Comparison of ENCODE assay signal across 13 cellular contexts in the genomic region with DNA sequence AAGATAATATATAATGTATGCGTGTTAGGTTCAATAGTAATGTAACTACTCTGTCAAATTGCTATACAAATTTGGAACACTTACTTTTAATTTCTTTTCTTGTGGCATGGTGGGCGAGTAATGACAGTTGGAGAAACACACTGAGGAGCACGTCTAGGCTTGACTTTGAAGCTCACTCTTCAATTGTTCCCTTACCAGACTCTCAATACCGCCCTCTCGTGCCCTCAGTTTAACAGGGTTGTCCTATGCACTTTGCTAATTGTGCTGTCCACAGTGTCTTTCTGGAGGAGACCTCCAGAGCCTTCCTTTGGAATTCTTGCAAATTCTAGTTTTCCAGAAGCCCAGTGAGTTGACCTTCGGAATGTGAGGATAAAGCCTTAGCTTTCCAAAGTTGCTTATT.
DNase-seq lines count a peak whose midpoint lies in the region; ATAC-seq, FAIRE-seq and TF ChIP-seq lines count a peak whose summit lies in the region.
"Had no signal": no experiment of that assay in that cellular context is flagged by ENCODE, and none has a peak within 500 bp of the region (broad histone marks: within the 10 kb centered on the region; RNA-seq: fewer than 3 reads in every experiment).

No MANE protein-coding gene starts in this region.

- no peaks in the 10 kb centered on the region for H3K9me3 ChIP-seq in A673 (ENCODE audit: low read depth, low read length, poor library complexity, severe bottlenecking)
- H3K9me3 ChIP-seq in OCI-LY3 (ENCODE audit: insufficient read depth, low read length) = no peaks in the 10 kb centered on the region
- no peaks in the 10 kb centered on the region for H3K9me3 ChIP-seq in endothelial cell of umbilical vein (replicated peaks; ENCODE audit: control insufficient read depth, insufficient read depth, low read length)

- dilution Hi-C loops in endothelial cell of umbilical vein (cut with MboI; ENCODE audit: extremely low pct_ligation_motif_present, low sequenced_read_pairs) = no loop called here

- H3K27ac ChIP-seq in A673 (ENCODE audit: low read depth, low read length, poor library complexity, severe bottlenecking) (no peak overlapping the region), OCI-LY3 (ENCODE audit: low read length) (no peak overlapping the region), endothelial cell of umbilical vein (ENCODE audit: insufficient read depth, low read depth, low read length) (no peak overlapping the region)

- TF ChIP-seq POLR2A in endothelial cell of umbilical vein (IDR thresholded peaks at IDR 0.05; ENCODE audit: low read depth, low read length) (no peak), lower leg skin (IDR thresholded peaks at IDR 0.05) (no peak)

- peak; percentile 46 for TF ChIP-seq CTCF in A673 (conservative IDR thresholded peaks at IDR 0.05; ENCODE audit: low read depth, low read length)
- TF ChIP-seq CTCF in GM12873 (IDR thresholded peaks at IDR 0.05; ENCODE audit: insufficient read depth, low read depth, low read length, missing control alignments) = peak; percentile 33
- peak; percentile 59 for TF ChIP-seq CTCF in OCI-LY3 (IDR thresholded peaks at IDR 0.05; ENCODE audit: low read depth, low read length)
- peak in 1 of 2 donors; percentile 6 for TF ChIP-seq CTCF in endothelial cell of umbilical vein (IDR thresholded peaks at IDR 0.05; ENCODE audit: extremely low read depth in 1 of 2, insufficient read depth in 1 of 2, low read depth in 1 of 2, low read length in 2 of 2)
- TF ChIP-seq CTCF in lower leg skin (IDR thresholded peaks at IDR 0.05) = no peak

- ATAC-seq in activated CD8-positive, alpha-beta memory T cell treated with anti-CD3 and anti-CD28 coated beads, Interleukin-2, amount 10 ng/mL, durations not matched to agents 7 days and 5 days = no peak
- no peak for ATAC-seq in GM18909 (IDR thresholded peaks at IDR 0.05; ENCODE audit: poor library complexity, unreplicated experiment)

- H3K27ac Mint-ChIP-seq in activated naive CD8-positive, alpha-beta T cell treated with anti-CD3 and anti-CD28 coated beads for 36 hours = no peak overlapping the region
- H3K27ac Mint-ChIP-seq in activated CD8-positive, alpha-beta memory T cell treated with anti-CD3 and anti-CD28 coated beads, Interleukin-2, amount 10 ng/mL, durations not matched to agents 7 days and 5 days = no peak overlapping the region
- H3K27ac Mint-ChIP-seq: activated naive CD4-positive, alpha-beta T cell treated with anti-CD3 and anti-CD28 coated beads, Interleukin-2, amount 10 ng/mL, durations not matched to agents 7 days and 5 days had no signal

- no peak overlapping the region for H3K4me3 Mint-ChIP-seq in activated naive CD8-positive, alpha-beta T cell treated with anti-CD3 and anti-CD28 coated beads for 36 hours
- no peak overlapping the region for H3K4me3 Mint-ChIP-seq in activated CD8-positive, alpha-beta memory T cell treated with anti-CD3 and anti-CD28 coated beads, Interleukin-2, amount 10 ng/mL, durations not matched to agents 7 days and 5 days
- H3K4me3 Mint-ChIP-seq: activated naive CD4-positive, alpha-beta T cell treated with anti-CD3 and anti-CD28 coated beads, Interleukin-2, amount 10 ng/mL, durations not matched to agents 7 days and 5 days had no signal

- H3K36me3 ChIP-seq in A673 (ENCODE audit: insufficient read depth, low read length, poor library complexity, severe bottlenecking) = no peaks in the 10 kb centered on the region
- no peaks in the 10 kb centered on the region for H3K36me3 ChIP-seq in OCI-LY3 (replicated peaks; ENCODE audit: low read depth, low read length)
- no peaks in the 10 kb centered on the region for H3K36me3 ChIP-seq in endothelial cell of umbilical vein (ENCODE audit: control insufficient read depth in 2 of 2, extremely low read depth in 1 of 2, insufficient read depth in 2 of 2, low read length in 2 of 2)

- H2AFZ ChIP-seq in OCI-LY3 (ENCODE audit: low read depth, low read length) (no peak overlapping the region), endothelial cell of umbilical vein (ENCODE audit: low read depth, low read length) (no peak overlapping the region)

- H3K4me2 ChIP-seq in OCI-LY3 (ENCODE audit: low read length) (no peak overlapping the region), endothelial cell of umbilical vein (ENCODE audit: insufficient read depth, low read length) (no peak overlapping the region)

- H3K9me1 ChIP-seq in endothelial cell of umbilical vein (replicated peaks; ENCODE audit: control insufficient read depth, extremely low read depth, insufficient read depth, low read length) = no peaks in the 10 kb centered on the region

- BruUV-seq in A673 (replicated peaks; lab: Mats Ljungman, UMichigan) = no TSS peak
- no TSS peak for BruUV-seq in endothelial cell of umbilical vein (replicated peaks; lab: Mats Ljungman, UMichigan)

- intact Hi-C loops in A673 (cut with micrococcal nuclease; ENCODE audit: unreplicated experiment) = no loop called here
- intact Hi-C loops in endothelial cell of umbilical vein (cut with micrococcal nuclease) = no loop called here
- intact Hi-C loops in lower leg skin (cut with DNase I; ENCODE audit: low total_unique reads) = no loop called here

- H3K4me3 ChIP-seq in A673 (ENCODE audit: low read depth, low read length, poor library complexity, severe bottlenecking) = no peak overlapping the region
- no peak overlapping the region for H3K4me3 ChIP-seq in OCI-LY3 (ENCODE audit: low read length)
- H3K4me3 ChIP-seq in endothelial cell of umbilical vein (replicated peaks in 1 of 3; ENCODE audit: insufficient read depth in 1 of 3, low read depth in 1 of 3, low read length in 3 of 3) = no peak overlapping the region
- no peak overlapping the region for H3K4me3 ChIP-seq in lower leg skin (ENCODE audit: low read depth, poor library complexity, severe bottlenecking)

- no peaks in the 10 kb centered on the region for H3K4me1 Mint-ChIP-seq in activated naive CD8-positive, alpha-beta T cell treated with anti-CD3 and anti-CD28 coated beads for 36 hours
- H3K4me1 Mint-ChIP-seq in activated CD8-positive, alpha-beta memory T cell treated with anti-CD3 and anti-CD28 coated beads, Interleukin-2, amount 10 ng/mL, durations not matched to agents 7 days and 5 days = no peaks in the 10 kb centered on the region
- H3K4me1 Mint-ChIP-seq: activated naive CD4-positive, alpha-beta T cell treated with anti-CD3 and anti-CD28 coated beads, Interleukin-2, amount 10 ng/mL, durations not matched to agents 7 days and 5 days had no signal

- FAIRE-seq in endothelial cell of umbilical vein (lab: Jason Lieb, UNC) = no peak
- FAIRE-seq: GM19239 had no signal

- DNase-seq in A673 (ENCODE audit: low spot score) (peak; percentile 54), endothelial cell of umbilical vein (ENCODE audit: low read depth, low spot score) (peak; percentile 11), lower leg skin (ENCODE audit: low spot score in 2 of 2) (no peak)
- DNase-seq in activated naive CD8-positive, alpha-beta T cell treated with anti-CD3 and anti-CD28 coated beads for 36 hours = no peak
- DNase-seq in activated CD8-positive, alpha-beta memory T cell treated with anti-CD3 and anti-CD28 coated beads, Interleukin-2, amount 10 ng/mL, durations not matched to agents 7 days and 5 days = no peak
- DNase-seq: activated naive CD4-positive, alpha-beta T cell treated with anti-CD3 and anti-CD28 coated beads, Interleukin-2, amount 10 ng/mL, durations not matched to agents 7 days and 5 days; DND-41; NCI-H2029 treated with DMSO at 0.1 percent for 48 hours; substantia nigra had no signal

- POLR2A ChIA-PET in A673 (lab: Charles Lee; ENCODE audit: low non-redundant PET) = no interaction called here
- POLR2A ChIA-PET in endothelial cell of umbilical vein (lab: Charles Lee) = no interaction called here

- H3K27me3 ChIP-seq in A673 (replicated peaks; ENCODE audit: insufficient read depth, low read depth, low read length, poor library complexity) (peaks cover 8% of the 10 kb centered on the region), OCI-LY3 (ENCODE audit: low read depth, low read length) (0 out of 2 replicates have a peak, but pooled peaks cover 4% of the 10 kb centered on the region), endothelial cell of umbilical vein (ENCODE audit: control insufficient read depth in 2 of 2, insufficient read depth in 2 of 2, low read length in 2 of 2) (peaks cover 0 to 2% of the 10 kb centered on the region in 2 experiments)

- CTCF ChIA-PET in A673 (lab: Charles Lee) (no interaction called here), endothelial cell of umbilical vein (lab: Charles Lee) (interaction anchor here (0.6 to 2.0 kb wide), 9 partner anchors 9 to 574 kb away, joined by 3 to 36 read pairs (median 3); no protein-coding TSS in a partner anchor)
- CTCF ChIA-PET in activated CD8-positive, alpha-beta memory T cell treated with anti-CD3 and anti-CD28 coated beads, Interleukin-2, amount 10 ng/mL, durations not matched to agents 7 days and 5 days (lab: Charles Lee) = no interaction called here

- WGBS in lower leg skin, 2 donors = 68 to 69% methylated on average over 6 of the region's 6 CpGs

- H3K9ac ChIP-seq in OCI-LY3 (ENCODE audit: low read length) (no peak overlapping the region), endothelial cell of umbilical vein (replicated peaks; ENCODE audit: extremely low read depth, insufficient read depth, low read length) (no peak overlapping the region)

- no peaks in the 10 kb centered on the region for H3K79me2 ChIP-seq in OCI-LY3 (ENCODE audit: low read length)
- no peaks in the 10 kb centered on the region for H3K79me2 ChIP-seq in endothelial cell of umbilical vein (ENCODE audit: control insufficient read depth, insufficient read depth, low read length)

- H3K27me3 Mint-ChIP-seq in activated naive CD8-positive, alpha-beta T cell treated with anti-CD3 and anti-CD28 coated beads for 36 hours = peaks cover 27% of the 10 kb centered on the region
- H3K27me3 Mint-ChIP-seq in activated CD8-positive, alpha-beta memory T cell treated with anti-CD3 and anti-CD28 coated beads, Interleukin-2, amount 10 ng/mL, durations not matched to agents 7 days and 5 days = peaks cover 5% of the 10 kb centered on the region

- H3K9me3 Mint-ChIP-seq in activated naive CD8-positive, alpha-beta T cell treated with anti-CD3 and anti-CD28 coated beads for 36 hours = no peaks in the 10 kb centered on the region
- no peaks in the 10 kb centered on the region for H3K9me3 Mint-ChIP-seq in activated CD8-positive, alpha-beta memory T cell treated with anti-CD3 and anti-CD28 coated beads, Interleukin-2, amount 10 ng/mL, durations not matched to agents 7 days and 5 days (ENCODE audit: low read depth)
- H3K9me3 Mint-ChIP-seq: activated naive CD4-positive, alpha-beta T cell treated with anti-CD3 and anti-CD28 coated beads, Interleukin-2, amount 10 ng/mL, durations not matched to agents 7 days and 5 days had no signal

- no peaks in the 10 kb centered on the region for H4K20me1 ChIP-seq in OCI-LY3 (ENCODE audit: insufficient read depth, low read length)
- no peaks in the 10 kb centered on the region for H4K20me1 ChIP-seq in endothelial cell of umbilical vein (replicated peaks; ENCODE audit: control insufficient read depth, extremely low read depth, insufficient read depth, low read length)

- no peaks in the 10 kb centered on the region for H3K36me3 Mint-ChIP-seq in activated naive CD8-positive, alpha-beta T cell treated with anti-CD3 and anti-CD28 coated beads for 36 hours
- no peaks in the 10 kb centered on the region for H3K36me3 Mint-ChIP-seq in activated CD8-positive, alpha-beta memory T cell treated with anti-CD3 and anti-CD28 coated beads, Interleukin-2, amount 10 ng/mL, durations not matched to agents 7 days and 5 days
- H3K36me3 Mint-ChIP-seq: activated naive CD4-positive, alpha-beta T cell treated with anti-CD3 and anti-CD28 coated beads, Interleukin-2, amount 10 ng/mL, durations not matched to agents 7 days and 5 days had no signal

- H3K4me1 ChIP-seq in A673 (ENCODE audit: insufficient read depth, low read length, poor library complexity, severe bottlenecking) = no peaks in the 10 kb centered on the region
- no peaks in the 10 kb centered on the region for H3K4me1 ChIP-seq in OCI-LY3 (ENCODE audit: low read length)
- no peaks in the 10 kb centered on the region for H3K4me1 ChIP-seq in endothelial cell of umbilical vein (ENCODE audit: control insufficient read depth, extremely low read depth, insufficient read depth, low read length)

Comparison
In these comparisons a context has a peak if more than half of its experiments do, and no peak if none do; other contexts are left out.
1. DNase-seq: peak in A673 (single experiment) and endothelial cell of umbilical vein (single experiment); none in activated naive CD8-positive, alpha-beta T cell treated with anti-CD3 and anti-CD28 coated beads for 36 hours (single experiment), activated CD8-positive, alpha-beta memory T cell treated with anti-CD3 and anti-CD28 coated beads, Interleukin-2, amount 10 ng/mL, durations not matched to agents 7 days and 5 days (single experiment) and lower leg skin (0 of 2).
2. CTCF ChIP-seq: peak in A673 (single experiment), GM12873 (single experiment) and OCI-LY3 (single experiment); none in lower leg skin (0 of 3).